ENCODE assay signal across 8 cellular contexts in genomic region chr5:121962943-121963342, GRCh38. TPM values are rescaled to one million over a fixed set of nuclear protein-coding genes. Genes with fewer than 3 reads are reported as not detected.
DNase-seq lines count a peak whose midpoint lies in the region; ATAC-seq and TF ChIP-seq lines count a peak whose summit lies in the region.

No MANE protein-coding gene starts in this region.

- 29% methylated on average over 3 of the region's 3 CpGs for WGBS in right lobe of liver (ENCODE audit: insufficient coverage, low coverage, low lambda C conversion rate, missing lambda C conversion rate)

- H3K36me3 ChIP-seq in left ventricle myocardium inferior (no peaks in the 10 kb centered on the region), adipocyte (ENCODE audit: control insufficient read depth, insufficient read depth, low read length, severe bottlenecking) (no peaks in the 10 kb centered on the region), right lobe of liver (no peaks in the 10 kb centered on the region), vagina (no peaks in the 10 kb centered on the region)

- H3K9me3 ChIP-seq in left ventricle myocardium inferior (replicated peaks) (peaks cover 15% of the 10 kb centered on the region), adipocyte (ENCODE audit: control insufficient read depth, low read length) (no peaks in the 10 kb centered on the region), right lobe of liver (no peaks in the 10 kb centered on the region), vagina (no peaks in the 10 kb centered on the region)

- TF ChIP-seq CTCF in left ventricle myocardium inferior (IDR thresholded peaks at IDR 0.05; ENCODE audit: borderline replicate concordance): no peak
- no peak for TF ChIP-seq CTCF in right lobe of liver (IDR thresholded peaks at IDR 0.05)
- TF ChIP-seq CTCF in vagina (IDR thresholded peaks at IDR 0.05): no peak

- intact Hi-C loops in left ventricle myocardium inferior (cut with micrococcal nuclease) (loop anchor here (10.0 kb wide), 1 partner anchor 142 kb away; no protein-coding TSS in a partner anchor), left ventricle myocardium superior (cut with micrococcal nuclease) (no loop called here), right lobe of liver (cut with DNase I) (no loop called here), vagina (cut with DNase I) (no loop called here)

- peaks cover 7% of the 10 kb centered on the region for H3K27me3 ChIP-seq in left ventricle myocardium inferior (ENCODE audit: low read depth)
- H3K27me3 ChIP-seq in adipocyte (replicated peaks; ENCODE audit: control insufficient read depth, insufficient read depth, low read length): no peaks in the 10 kb centered on the region
- H3K27me3 ChIP-seq in right lobe of liver: no peaks in the 10 kb centered on the region
- no peaks in the 10 kb centered on the region for H3K27me3 ChIP-seq in vagina

- H3K4me3 ChIP-seq in left ventricle myocardium inferior: peak overlapping the region; percentile 96
- H3K4me3 ChIP-seq in adipocyte (ENCODE audit: low read length): peak overlapping the region; percentile 97
- H3K4me3 ChIP-seq in right lobe of liver: peak overlapping the region; percentile 86 to 96 (median 87)
- peak overlapping the region; percentile 59 to 70 for H3K4me3 ChIP-seq in vagina

- H3K27ac ChIP-seq in left ventricle myocardium inferior (replicated peaks) (no peak overlapping the region), right lobe of liver (no peak overlapping the region), vagina (no peak overlapping the region)

- H3K4me1 ChIP-seq in left ventricle myocardium inferior: peaks cover 27% of the 10 kb centered on the region
- H3K4me1 ChIP-seq in adipocyte (ENCODE audit: control insufficient read depth, insufficient read depth, low read length): peaks cover 19% of the 10 kb centered on the region
- peaks cover 0 to 8% (median 3%) of the 10 kb centered on the region in 4 donors for H3K4me1 ChIP-seq in right lobe of liver
- H3K4me1 ChIP-seq in vagina: peaks cover 13% of the 10 kb centered on the region

- DNase-seq in left ventricle myocardium inferior: no peak
- no peak for DNase-seq in left ventricle myocardium superior
- DNase-seq in adipocyte (ENCODE audit: low read depth): peak; percentile 21
- DNase-seq in right lobe of liver: no peak
- DNase-seq in vagina (ENCODE audit: extremely low spot score in 2 of 2): no peak
- no peak for DNase-seq in HUDEP-2 (lab: John Stamatoyannopoulos, UW; ENCODE audit: unreplicated experiment in 76 of 76)

- H3K9ac ChIP-seq in adipocyte (ENCODE audit: low read length): peak overlapping the region; percentile 93

- no peak for TF ChIP-seq POLR2A in right lobe of liver (IDR thresholded peaks at IDR 0.05)
- TF ChIP-seq POLR2A in vagina (IDR thresholded peaks at IDR 0.05): no peak

- no peak for ATAC-seq in left ventricle myocardium superior
- no peak for ATAC-seq in right lobe of liver
- no peak for ATAC-seq in GM18519 (IDR thresholded peaks at IDR 0.05; ENCODE audit: low FRiP score, unreplicated experiment)
- no peak for ATAC-seq in HG03571 (IDR thresholded peaks at IDR 0.05; ENCODE audit: unreplicated experiment)

RNA-seq across cellular contexts. Expression of gene SRFBP1, which starts 1.2 kb away (rescaled TPM):
- total RNA-seq in left ventricle myocardium inferior (8.6 TPM), left ventricle myocardium superior (8.1 TPM), right lobe of liver (1 to 10 TPM; 3.2 to 9.5 (median 6.1) TPM), vagina (10.8 TPM)
